Comparison of ENCODE assay signal across 1 cellular context in the genomic region with DNA sequence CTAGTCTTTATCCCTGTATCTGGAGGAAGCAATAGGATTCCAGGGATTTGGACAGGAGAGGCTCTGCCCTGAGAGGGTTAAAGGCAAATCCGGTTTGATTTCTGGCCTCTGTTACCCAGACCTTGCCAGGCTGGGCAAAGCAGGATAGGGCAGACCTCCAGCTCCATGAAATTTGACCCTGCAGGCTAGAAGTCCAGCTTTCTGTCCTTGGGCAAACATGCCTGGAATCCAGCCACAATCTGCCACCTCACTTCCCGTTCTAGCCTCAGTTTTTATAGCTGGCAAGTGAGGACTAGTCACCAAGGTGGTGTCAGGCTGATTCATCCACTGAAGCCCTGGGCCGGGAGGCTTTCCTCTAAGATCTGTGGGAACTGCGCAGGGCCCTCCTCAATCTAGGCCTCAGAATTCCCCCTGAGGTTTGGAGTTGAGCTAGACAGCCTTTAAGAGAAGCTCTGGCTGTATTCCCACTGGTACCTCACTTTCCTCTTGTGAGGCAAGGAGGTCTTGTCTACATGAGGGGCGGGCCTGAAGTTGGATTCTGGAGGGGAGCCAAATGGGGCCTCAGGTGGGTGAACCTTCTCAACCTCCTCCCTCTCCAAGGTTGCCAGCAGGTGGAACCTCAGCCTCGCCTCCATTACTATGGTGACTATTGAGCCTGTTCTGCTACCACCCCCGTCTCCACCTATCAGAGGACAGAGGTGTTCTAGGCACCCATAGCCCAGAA.
TF ChIP-seq lines count a peak whose summit lies in the region.

No MANE protein-coding gene starts in this region.

TF ChIP-seq in HepG2, 621 proteins besides CTCF, POLR2A, EP300 and RAD21 (continues in another document):
- TF ChIP-seq MED1 (CRISPR knock-in tag; IDR thresholded peaks at IDR 0.05): peak; percentile 65
- TF ChIP-seq MXI1 (IDR thresholded peaks at IDR 0.05; ENCODE audit: borderline replicate concordance, low read depth, low read length): peak; percentile 36; the same call in 1 of the 3 replicates
- peak; percentile 96 for TF ChIP-seq SIX4 (CRISPR knock-in tag; IDR thresholded peaks at IDR 0.05)
- TF ChIP-seq, protein P1, sequence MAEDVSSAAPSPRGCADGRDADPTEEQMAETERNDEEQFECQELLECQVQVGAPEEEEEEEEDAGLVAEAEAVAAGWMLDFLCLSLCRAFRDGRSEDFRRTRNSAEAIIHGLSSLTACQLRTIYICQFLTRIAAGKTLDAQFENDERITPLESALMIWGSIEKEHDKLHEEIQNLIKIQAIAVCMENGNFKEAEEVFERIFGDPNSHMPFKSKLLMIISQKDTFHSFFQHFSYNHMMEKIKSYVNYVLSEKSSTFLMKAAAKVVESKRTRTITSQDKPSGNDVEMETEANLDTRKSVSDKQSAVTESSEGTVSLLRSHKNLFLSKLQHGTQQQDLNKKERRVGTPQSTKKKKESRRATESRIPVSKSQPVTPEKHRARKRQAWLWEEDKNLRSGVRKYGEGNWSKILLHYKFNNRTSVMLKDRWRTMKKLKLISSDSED (CRISPR knock-in tag; IDR thresholded peaks at IDR 0.05): no peak
- TF ChIP-seq ADNP (CRISPR knock-in tag; IDR thresholded peaks at IDR 0.05): 0 out of 2 replicates have a peak, but pooled peaks have one; percentile 24
- 0 out of 2 replicates have a peak, but pooled peaks have one; percentile 31 for TF ChIP-seq ZNF232 (CRISPR knock-in tag; IDR thresholded peaks at IDR 0.05; ENCODE audit: borderline replicate concordance)
- peak; percentile 60 for TF ChIP-seq ZNF605 (CRISPR knock-in tag; IDR thresholded peaks at IDR 0.05)
- 0 out of 2 replicates have a peak, but pooled peaks have one; percentile 44 for TF ChIP-seq HINFP (CRISPR knock-in tag; IDR thresholded peaks at IDR 0.05; ENCODE audit: low read depth)
- no peak for TF ChIP-seq HNRNPH1 (optimal IDR thresholded peaks at IDR 0.05; ENCODE audit: low read depth, low read length)
- TF ChIP-seq BRCA1 (CRISPR knock-in tag; IDR thresholded peaks at IDR 0.05): no peak
- TF ChIP-seq ZNF317 (CRISPR knock-in tag; IDR thresholded peaks at IDR 0.05): no peak
- no peak for TF ChIP-seq SNAPC2 (CRISPR knock-in tag; IDR thresholded peaks at IDR 0.05)
- TF ChIP-seq, protein P2, sequence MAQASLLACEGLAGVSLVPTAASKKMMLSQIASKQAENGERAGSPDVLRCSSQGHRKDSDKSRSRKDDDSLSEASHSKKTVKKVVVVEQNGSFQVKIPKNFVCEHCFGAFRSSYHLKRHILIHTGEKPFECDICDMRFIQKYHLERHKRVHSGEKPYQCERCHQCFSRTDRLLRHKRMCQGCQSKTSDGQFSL (CRISPR knock-in tag; IDR thresholded peaks at IDR 0.05): no peak
- peak; percentile 32; the same call in 1 of the 2 replicates for TF ChIP-seq ZNF510 (CRISPR knock-in tag; IDR thresholded peaks at IDR 0.05; ENCODE audit: low read depth)
- no peak for TF ChIP-seq ZNF710 (CRISPR knock-in tag; IDR thresholded peaks at IDR 0.05; ENCODE audit: borderline replicate concordance)
- TF ChIP-seq ZNF414 (CRISPR knock-in tag; IDR thresholded peaks at IDR 0.05): 0 out of 2 replicates have a peak, but pooled peaks have one; percentile 32
- peak; percentile 37; the same call in 1 of the 2 replicates for TF ChIP-seq CREB1 (IDR thresholded peaks at IDR 0.05)
- TF ChIP-seq CREB1 (CRISPR knock-in tag; IDR thresholded peaks at IDR 0.05): peak; percentile 79
- TF ChIP-seq ZNF770 (CRISPR knock-in tag; IDR thresholded peaks at IDR 0.05): peak; percentile 46; the same call in 1 of the 2 replicates
- TF ChIP-seq ELF3 (CRISPR knock-in tag; IDR thresholded peaks at IDR 0.05): peak; percentile 72
- no peak for TF ChIP-seq ZNF329 (CRISPR knock-in tag; IDR thresholded peaks at IDR 0.05; ENCODE audit: low read depth)
- peak; percentile 53; the same call in 1 of the 2 replicates for TF ChIP-seq GABPB1 (CRISPR knock-in tag; IDR thresholded peaks at IDR 0.05)
- 0 out of 2 replicates have a peak, but pooled peaks have one; percentile 20 for TF ChIP-seq GMEB1 (CRISPR knock-in tag; IDR thresholded peaks at IDR 0.05; ENCODE audit: borderline replicate concordance)
- TF ChIP-seq ASH2L (IDR thresholded peaks at IDR 0.05; ENCODE audit: insufficient read length, low read depth, low read length): peak; percentile 28
- TF ChIP-seq IRX3 (CRISPR knock-in tag; IDR thresholded peaks at IDR 0.05; ENCODE audit: borderline replicate concordance, low read depth): no peak
- TF ChIP-seq ZNF235 (CRISPR knock-in tag; IDR thresholded peaks at IDR 0.05; ENCODE audit: borderline replicate concordance): no peak
- no peak for TF ChIP-seq ZNF263 (CRISPR knock-in tag; IDR thresholded peaks at IDR 0.05)
- TF ChIP-seq AGO2 (optimal IDR thresholded peaks at IDR 0.05; ENCODE audit: low read depth, low read length): no peak
- TF ChIP-seq, protein P3, sequence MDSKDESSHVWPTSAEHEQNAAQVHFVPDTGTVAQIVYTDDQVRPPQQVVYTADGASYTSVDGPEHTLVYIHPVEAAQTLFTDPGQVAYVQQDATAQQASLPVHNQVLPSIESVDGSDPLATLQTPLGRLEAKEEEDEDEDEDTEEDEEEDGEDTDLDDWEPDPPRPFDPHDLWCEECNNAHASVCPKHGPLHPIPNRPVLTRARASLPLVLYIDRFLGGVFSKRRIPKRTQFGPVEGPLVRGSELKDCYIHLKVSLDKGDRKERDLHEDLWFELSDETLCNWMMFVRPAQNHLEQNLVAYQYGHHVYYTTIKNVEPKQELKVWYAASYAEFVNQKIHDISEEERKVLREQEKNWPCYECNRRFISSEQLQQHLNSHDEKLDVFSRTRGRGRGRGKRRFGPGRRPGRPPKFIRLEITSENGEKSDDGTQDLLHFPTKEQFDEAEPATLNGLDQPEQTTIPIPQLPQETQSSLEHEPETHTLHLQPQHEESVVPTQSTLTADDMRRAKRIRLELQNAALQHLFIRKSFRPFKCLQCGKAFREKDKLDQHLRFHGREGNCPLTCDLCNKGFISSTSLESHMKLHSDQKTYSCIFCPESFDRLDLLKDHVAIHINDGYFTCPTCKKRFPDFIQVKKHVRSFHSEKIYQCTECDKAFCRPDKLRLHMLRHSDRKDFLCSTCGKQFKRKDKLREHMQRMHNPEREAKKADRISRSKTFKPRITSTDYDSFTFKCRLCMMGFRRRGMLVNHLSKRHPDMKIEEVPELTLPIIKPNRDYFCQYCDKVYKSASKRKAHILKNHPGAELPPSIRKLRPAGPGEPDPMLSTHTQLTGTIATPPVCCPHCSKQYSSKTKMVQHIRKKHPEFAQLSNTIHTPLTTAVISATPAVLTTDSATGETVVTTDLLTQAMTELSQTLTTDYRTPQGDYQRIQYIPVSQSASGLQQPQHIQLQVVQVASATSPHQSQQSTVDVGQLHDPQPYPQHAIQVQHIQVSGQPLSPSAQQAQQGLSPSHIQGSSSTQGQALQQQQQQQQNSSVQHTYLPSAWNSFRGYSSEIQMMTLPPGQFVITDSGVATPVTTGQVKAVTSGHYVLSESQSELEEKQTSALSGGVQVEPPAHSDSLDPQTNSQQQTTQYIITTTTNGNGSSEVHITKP (CRISPR knock-in tag; IDR thresholded peaks at IDR 0.05; ENCODE audit: low read depth): no peak
- TF ChIP-seq NFKBIZ (CRISPR knock-in tag; IDR thresholded peaks at IDR 0.05): no peak
- no peak for TF ChIP-seq ZNF549 (CRISPR knock-in tag; IDR thresholded peaks at IDR 0.05)
- no peak for TF ChIP-seq ZNF513 (CRISPR knock-in tag; conservative IDR thresholded peaks at IDR 0.05)
- TF ChIP-seq ZNF503 (CRISPR knock-in tag; IDR thresholded peaks at IDR 0.05): 0 out of 2 replicates have a peak, but pooled peaks have one; percentile 20
- TF ChIP-seq ZNF276 (CRISPR knock-in tag; IDR thresholded peaks at IDR 0.05; ENCODE audit: low read depth): no peak
